1 cellular context compared by ENCODE assay signal in the genomic region with DNA sequence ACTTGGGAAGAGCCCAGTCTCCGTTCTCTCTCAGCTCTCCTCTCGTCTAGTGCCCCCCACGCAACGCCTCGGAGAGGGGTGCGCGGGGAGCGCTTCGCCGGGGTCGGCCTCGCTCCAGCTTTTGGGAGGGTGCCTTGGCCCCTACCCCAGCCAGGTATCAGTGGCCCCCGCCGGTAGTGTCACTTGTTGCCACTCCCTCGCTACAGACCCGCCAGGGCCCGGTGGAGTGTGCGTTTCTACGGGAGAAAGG.
TF ChIP-seq lines count a peak whose summit lies in the region.

No MANE protein-coding gene starts in this region.

TF ChIP-seq in WTC11, 78 proteins besides CTCF, POLR2A, EP300 and RAD21 (continued from another document):
- TF ChIP-seq ZBTB43 (CRISPR knock-in tag; IDR thresholded peaks at IDR 0.05) (no peak), ETV6 (CRISPR knock-in tag; IDR thresholded peaks at IDR 0.05) (no peak)
